ENCODE assay signal across 1 cellular context in the genomic region with DNA sequence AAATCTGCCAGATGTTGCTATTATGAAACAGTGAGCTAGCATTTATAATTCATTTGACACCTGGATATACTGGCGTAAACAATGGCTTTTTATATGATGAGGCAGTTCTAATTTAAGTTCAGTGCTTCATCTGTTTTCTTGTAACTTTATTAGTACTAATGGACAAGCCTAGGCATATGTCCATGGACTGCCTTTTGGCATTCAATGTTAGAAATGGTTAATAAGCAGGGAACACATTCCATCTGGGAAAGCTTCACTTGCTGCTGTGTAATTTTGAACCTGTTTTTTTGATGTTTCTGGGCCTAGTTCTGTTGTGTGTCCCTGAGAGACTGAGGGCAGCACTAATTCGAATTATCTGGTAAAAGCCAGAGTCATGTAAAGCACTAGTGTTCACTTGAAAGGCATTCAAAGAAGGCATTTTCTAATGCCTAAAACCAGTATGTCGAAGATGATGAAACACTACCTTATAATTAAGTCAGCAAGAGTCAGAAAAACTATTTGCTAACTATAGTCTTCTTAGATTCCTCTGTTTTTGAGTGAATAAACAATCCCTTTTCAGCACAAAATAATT.
A peak's percentile ranks its signal among the peaks of the same experiment; 100 is the strongest.
TF ChIP-seq lines count a peak whose summit lies in the region.

No MANE protein-coding gene starts in this region.

TF ChIP-seq in IMR-90, 13 proteins besides CTCF, POLR2A, EP300 and RAD21:
- TF ChIP-seq SMC3 (IDR thresholded peaks at IDR 0.05; ENCODE audit: low read depth, low read length) (no peak), FOS (IDR thresholded peaks at IDR 0.05; ENCODE audit: low read depth, low read length) (peak; percentile 15; the same call in 1 of the 2 replicates), RCOR1 (IDR thresholded peaks at IDR 0.05; ENCODE audit: insufficient replicate concordance, low read length) (no peak), CEBPB (IDR thresholded peaks at IDR 0.05; ENCODE audit: low read depth, low read length) (peak; percentile 89)
